Comparison of ENCODE assay signal across 29 cellular contexts in the genomic region with DNA sequence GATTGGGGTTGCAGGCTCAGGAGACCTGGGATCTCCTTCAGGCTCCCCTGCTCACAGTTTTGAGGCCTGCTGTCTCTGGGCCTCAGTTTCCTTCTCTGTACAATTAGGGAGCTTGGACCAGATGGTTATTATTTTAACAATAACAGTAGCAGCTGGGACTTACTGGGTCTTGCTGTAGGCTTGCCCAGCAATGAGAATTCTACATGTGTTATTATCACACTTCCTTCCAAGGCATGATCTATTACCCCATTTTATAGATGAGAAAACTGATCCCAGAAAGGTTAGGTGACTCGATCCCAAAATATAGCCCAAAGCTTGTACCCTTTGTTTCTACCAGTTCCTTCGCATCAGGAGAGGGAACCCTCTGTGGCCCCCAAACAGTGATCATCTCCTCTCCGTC.
"Had no signal": no experiment of that assay in that cellular context is flagged by ENCODE, and none has a peak within 500 bp of the region (broad histone marks: within the 10 kb centered on the region; RNA-seq: fewer than 3 reads in every experiment).

No MANE protein-coding gene starts in this region.

- H3K36me3 ChIP-seq: neutrophil, ovary, spleen, stomach, thoracic aorta, thyroid gland, tibial nerve, upper lobe of left lung, vagina had no signal

- H3K27ac ChIP-seq: neutrophil, ovary, parathyroid adenoma, psoas muscle, skin epidermis, spleen, stomach, thoracic aorta, thyroid gland, tibial nerve, upper lobe of left lung, vagina had no signal

- ATAC-seq: naive thymus-derived CD4-positive, alpha-beta T cell; natural killer cell; psoas muscle; right cardiac atrium; sciatic nerve; stimulated activated effector memory CD8-positive, alpha-beta T cell treated with anti-CD3 and anti-CD28 coated beads, Interleukin-12 subunit alpha, Interleukin-12 subunit beta, amount 100 ng/mL, for 72 hours; stimulated activated naive B cell treated with anti-CD40 and anti-IgM and Interleukin-4, amounts not matched to agents 10 μg/mL and 1 μg/mL and 100 μg/mL, for 72 hours had no signal

- H3K4me2 ChIP-seq: smooth muscle cell had no signal

- DNase-seq: naive thymus-derived CD4-positive, alpha-beta T cell; natural killer cell; nucleus accumbens; ovary; psoas muscle; right cardiac atrium; spleen; stimulated activated CD4-positive, alpha-beta T cell treated with anti-CD3 and anti-CD28 coated beads, Interleukin-15, amount 100 ng/mL, for 24 hours; stimulated activated CD4-positive, alpha-beta T cell treated with anti-CD3 and anti-CD28 coated beads, Interleukin-2, amount 100 ng/mL, for 24 hours; stimulated activated CD4-positive, alpha-beta T cell treated with anti-CD3 and anti-CD28 coated beads, Interleukin-2, amount 100 ng/mL, for 48 hours; stimulated activated CD4-positive, alpha-beta T cell treated with anti-CD3 and anti-CD28 coated beads, Interleukin-4, amount 100 ng/mL, for 24 hours; stimulated activated naive B cell treated with anti-CD40 and anti-IgM and Interleukin-4, amounts not matched to agents 10 μg/mL and 1 μg/mL and 100 μg/mL, for 72 hours; stimulated activated naive CD4-positive, alpha-beta T cell treated with Interleukin-2 at 50 U/mL for 16 hours; stomach; thyroid gland; trophoblast cell; upper lobe of left lung had no signal

- H3K4me1 ChIP-seq: parathyroid adenoma, psoas muscle, spleen, stomach, thyroid gland, tibial nerve, upper lobe of left lung, vagina had no signal

- H3K4me3 ChIP-seq: ovary, psoas muscle, skin epidermis, smooth muscle cell, spleen, stomach, thoracic aorta, thyroid gland, tibial nerve, upper lobe of left lung, vagina had no signal

- H3K4me3 Mint-ChIP-seq: naive thymus-derived CD4-positive, alpha-beta T cell; natural killer cell; nephron; stimulated activated effector memory CD8-positive, alpha-beta T cell treated with anti-CD3 and anti-CD28 coated beads, Interleukin-12 subunit alpha, Interleukin-12 subunit beta, amount 100 ng/mL, for 72 hours; stimulated activated naive B cell treated with anti-CD40 and anti-IgM and Interleukin-4, amounts not matched to agents 10 μg/mL and 1 μg/mL and 100 μg/mL, for 72 hours; stimulated activated naive CD8-positive, alpha-beta T cell treated with anti-CD3 and anti-CD28 coated beads, Interleukin-15, Interleukin-2, amounts not matched to agents 100 ng/mL and 50 ng/mL, for 24 hours had no signal

- H3K27me3 ChIP-seq: ovary, thyroid gland, upper lobe of left lung, vagina had no signal

- H2AFZ ChIP-seq: parathyroid adenoma had no signal

- H3K36me3 Mint-ChIP-seq: naive thymus-derived CD4-positive, alpha-beta T cell; natural killer cell; stimulated activated effector memory CD8-positive, alpha-beta T cell treated with anti-CD3 and anti-CD28 coated beads, Interleukin-12 subunit alpha, Interleukin-12 subunit beta, amount 100 ng/mL, for 72 hours; stimulated activated naive B cell treated with anti-CD40 and anti-IgM and Interleukin-4, amounts not matched to agents 10 μg/mL and 1 μg/mL and 100 μg/mL, for 72 hours had no signal

- H3K4me1 Mint-ChIP-seq: naive thymus-derived CD4-positive, alpha-beta T cell; natural killer cell; stimulated activated effector memory CD8-positive, alpha-beta T cell treated with anti-CD3 and anti-CD28 coated beads, Interleukin-12 subunit alpha, Interleukin-12 subunit beta, amount 100 ng/mL, for 72 hours; stimulated activated naive B cell treated with anti-CD40 and anti-IgM and Interleukin-4, amounts not matched to agents 10 μg/mL and 1 μg/mL and 100 μg/mL, for 72 hours had no signal

- H3K9me3 ChIP-seq: neutrophil, ovary, psoas muscle, spleen, stomach, thoracic aorta, thyroid gland, tibial nerve, upper lobe of left lung, vagina had no signal

- H3K27ac Mint-ChIP-seq: naive thymus-derived CD4-positive, alpha-beta T cell; natural killer cell; nephron; progenitor cell of endocrine pancreas; stimulated activated effector memory CD8-positive, alpha-beta T cell treated with anti-CD3 and anti-CD28 coated beads, Interleukin-12 subunit alpha, Interleukin-12 subunit beta, amount 100 ng/mL, for 72 hours; stimulated activated naive B cell treated with anti-CD40 and anti-IgM and Interleukin-4, amounts not matched to agents 10 μg/mL and 1 μg/mL and 100 μg/mL, for 72 hours; stimulated activated naive CD8-positive, alpha-beta T cell treated with anti-CD3 and anti-CD28 coated beads, Interleukin-15, Interleukin-2, amounts not matched to agents 100 ng/mL and 50 ng/mL, for 24 hours had no signal

- H3K9me3 Mint-ChIP-seq: natural killer cell; nephron; stimulated activated effector memory CD8-positive, alpha-beta T cell treated with anti-CD3 and anti-CD28 coated beads, Interleukin-12 subunit alpha, Interleukin-12 subunit beta, amount 100 ng/mL, for 72 hours; stimulated activated naive B cell treated with anti-CD40 and anti-IgM and Interleukin-4, amounts not matched to agents 10 μg/mL and 1 μg/mL and 100 μg/mL, for 72 hours; stimulated activated naive CD8-positive, alpha-beta T cell treated with anti-CD3 and anti-CD28 coated beads, Interleukin-15, Interleukin-2, amounts not matched to agents 100 ng/mL and 50 ng/mL, for 24 hours had no signal

- H3K79me2 ChIP-seq: parathyroid adenoma had no signal

- H3K9ac ChIP-seq: parathyroid adenoma had no signal
